Comparison of ENCODE assay signal across 1 cellular context in genomic region chr1:25782608-25783201, GRCh38.
TF ChIP-seq lines count a peak whose summit lies in the region.

No MANE protein-coding gene starts in this region.

TF ChIP-seq in K562, 482 proteins besides CTCF, POLR2A, EP300 and RAD21 (continued from another document and continues in another):
- TF ChIP-seq HMBOX1 (IDR thresholded peaks at IDR 0.05) (0 out of 2 replicates have a peak, but pooled peaks have one; percentile 34), ZNF384 (IDR thresholded peaks at IDR 0.05; ENCODE audit: low read depth, low read length) (no peak), MGA (IDR thresholded peaks at IDR 0.05) (peak; percentile 53; the same call in 1 of the 2 replicates), CREB3 (tag; conservative IDR thresholded peaks at IDR 0.05; ENCODE audit: low read depth) (no peak), POU5F1 (IDR thresholded peaks at IDR 0.05; ENCODE audit: borderline replicate concordance, low read depth, low read length, partially characterized antibody) (no peak), HES1 (IDR thresholded peaks at IDR 0.05; ENCODE audit: low read depth) (peak; percentile 89), ZNF398 (CRISPR knock-in tag; IDR thresholded peaks at IDR 0.05) (no peak), POLR2G (IDR thresholded peaks at IDR 0.05; ENCODE audit: low read depth, low read length) (no peak), EWSR1 (IDR thresholded peaks at IDR 0.05; ENCODE audit: borderline replicate concordance, low read depth, partially characterized antibody) (no peak), SPI1 (IDR thresholded peaks at IDR 0.05; ENCODE audit: borderline replicate concordance, low read depth, low read length) (peak; percentile 56; the same call in 1 of the 2 replicates), JUNB (CRISPR knock-in tag; conservative IDR thresholded peaks at IDR 0.05) (no peak), SRSF3 (IDR thresholded peaks at IDR 0.05; ENCODE audit: insufficient read depth, low read length) (no peak), TRIM25 (IDR thresholded peaks at IDR 0.05; ENCODE audit: borderline replicate concordance) (no peak), ZNF197 (CRISPR knock-in tag; IDR thresholded peaks at IDR 0.05; ENCODE audit: low read depth) (peak; percentile 61; the same call in 1 of the 2 replicates), THAP12 (CRISPR knock-in tag; IDR thresholded peaks at IDR 0.05) (no peak), ZNF318 (IDR thresholded peaks at IDR 0.05; ENCODE audit: borderline replicate concordance in 1 of 2, low read depth in 1 of 2) (peak in 1 of 2 experiments; percentile 18; a peak in 1 of 4 replicates), ARID2 (IDR thresholded peaks at IDR 0.05) (no peak), POLR2B (IDR thresholded peaks at IDR 0.05; ENCODE audit: low read depth, partially characterized antibody) (no peak)
